8 cellular contexts compared by ENCODE assay signal in the genomic region with DNA sequence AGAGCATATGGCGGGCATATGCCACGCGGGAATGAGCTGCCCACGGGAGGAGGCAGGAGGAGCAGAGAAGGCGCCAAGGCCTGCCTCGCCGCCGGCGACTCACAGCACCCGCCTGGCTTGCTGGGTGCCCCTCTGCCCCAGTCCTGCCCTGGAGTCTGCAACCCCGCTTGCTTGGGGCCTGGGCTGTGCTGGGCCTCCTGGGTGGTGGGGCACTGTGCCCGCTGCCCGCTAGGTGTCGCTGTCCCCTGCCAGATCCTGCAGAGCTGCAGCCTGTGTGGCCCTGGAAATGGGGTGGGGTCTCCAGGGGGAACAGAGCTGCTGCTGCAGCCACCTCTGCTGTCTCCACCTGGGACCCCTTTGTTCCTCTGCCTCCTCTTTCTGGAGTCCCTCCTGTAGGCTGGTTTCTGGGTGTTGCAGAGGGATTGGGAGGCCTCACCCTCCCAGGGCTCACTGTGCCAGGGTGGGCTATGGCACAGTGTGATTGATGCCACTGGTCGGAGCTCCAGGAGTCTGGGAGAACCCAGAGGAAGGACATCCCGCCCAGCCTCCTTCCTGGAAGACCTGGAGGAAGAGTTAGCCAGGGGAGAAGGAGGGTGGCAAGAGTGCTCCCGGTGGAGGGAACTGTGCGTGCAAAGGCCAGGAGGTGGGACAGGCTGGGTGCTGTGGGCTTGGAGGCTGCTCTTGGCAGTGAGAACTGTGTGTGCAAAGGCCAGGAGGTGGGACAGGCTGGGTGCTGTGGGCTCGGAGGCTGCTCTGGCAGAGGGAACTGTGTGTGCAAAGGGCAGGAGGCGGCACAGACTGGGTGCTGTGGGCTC.
A peak's percentile ranks its signal among the peaks of the same experiment; 100 is the strongest.
DNase-seq lines count a peak whose midpoint lies in the region; TF ChIP-seq lines count a peak whose summit lies in the region.

No MANE protein-coding gene starts in this region.

- H3K4me3 Mint-ChIP-seq in brain = peak overlapping the region in 1 of 5 experiments; percentile 19

- DNase-seq in ELF-1 (ENCODE audit: low read depth, low spot score) (peak; percentile 82), HT-29 (ENCODE audit: low spot score) (peak; percentile 45), kidney epithelial cell (ENCODE audit: low read depth) (no peak), NCI-H2081 (lab: John Stamatoyannopoulos, UW) (no peak), dedifferentiated amniotic fluid mesenchymal stem cell (ENCODE audit: extremely low spot score) (no peak)
- peak; percentile 29 to 65 for DNase-seq in stimulated activated CD4-positive, alpha-beta T cell treated with anti-CD3 and anti-CD28 coated beads, Interleukin-4, amount 100 ng/mL, for 4 hours

- H3K27ac Mint-ChIP-seq in brain = peak overlapping the region in 4 of 5 experiments; percentile 41 to 95 (median 74)

- TF ChIP-seq CTCF in VCaP (conservative IDR thresholded peaks at IDR 0.05) (peak; percentile 71), brain (conservative IDR thresholded peaks at IDR 0.05) (peak; percentile 83 to 98), kidney epithelial cell (IDR thresholded peaks at IDR 0.05; ENCODE audit: insufficient read depth, low read length, poor library complexity, severe bottlenecking) (peak; percentile 94)

- H3K4me3 ChIP-seq in kidney epithelial cell (ENCODE audit: low read depth, low read length) = no peak overlapping the region

- peaks cover 5% of the 10 kb centered on the region for H3K27me3 Mint-ChIP-seq in brain

- peaks cover 10% of the 10 kb centered on the region for H3K27me3 ChIP-seq in kidney epithelial cell (ENCODE audit: control insufficient read depth, insufficient read depth, low read length)

- H3K27ac ChIP-seq in VCaP = no peak overlapping the region

- H3K9me3 Mint-ChIP-seq in brain = peaks cover 0 to 3% (median 0%) of the 10 kb centered on the region in 5 experiments

- H3K36me3 ChIP-seq in kidney epithelial cell (ENCODE audit: control insufficient read depth, insufficient read depth, low read length) = no peaks in the 10 kb centered on the region

- H3K36me3 Mint-ChIP-seq in brain = no peaks in the 10 kb centered on the region

- peaks cover 50% of the 10 kb centered on the region for H3K4me1 Mint-ChIP-seq in brain

Comparison
In these comparisons a context has a peak if more than half of its experiments do, and no peak if none do; other contexts are left out.
1. DNase-seq: peak in ELF-1 (single experiment), HT-29 (single experiment) and stimulated activated CD4-positive, alpha-beta T cell treated with anti-CD3 and anti-CD28 coated beads, Interleukin-4, amount 100 ng/mL, for 4 hours (2 of 2); none in kidney epithelial cell (single experiment), NCI-H2081 (0 of 2) and dedifferentiated amniotic fluid mesenchymal stem cell (single experiment).
2. Peak in every context shown above with its lines, with median percentiles within 50 percentile points of each other: CTCF ChIP-seq.